Comparison of ENCODE assay signal across 1 cellular context in the genomic region with DNA sequence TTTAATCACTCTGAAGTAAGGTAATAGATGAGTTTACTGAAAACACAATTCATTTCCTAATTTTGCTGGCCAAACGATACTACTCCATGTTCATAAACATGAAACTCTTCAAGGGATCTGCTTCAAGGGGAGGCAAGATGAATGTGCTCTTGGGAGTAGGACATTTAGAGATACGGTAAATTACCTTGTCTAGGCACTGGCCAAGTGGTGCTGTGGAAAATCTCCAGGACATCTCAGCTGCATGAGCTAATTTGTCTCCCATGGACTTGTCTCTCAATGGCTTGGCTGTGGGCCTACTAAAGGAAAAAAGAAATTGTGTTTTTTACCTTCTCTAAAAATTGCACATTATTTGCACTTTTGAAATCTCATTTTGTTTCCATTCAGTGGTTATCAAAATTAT.
TF ChIP-seq lines count a peak whose summit lies in the region.

No MANE protein-coding gene starts in this region.

TF ChIP-seq in IMR-90, 13 proteins besides CTCF, POLR2A, EP300 and RAD21:
- TF ChIP-seq BHLHE40 (IDR thresholded peaks at IDR 0.05; ENCODE audit: low read depth, low read length) (no peak), RFX5 (IDR thresholded peaks at IDR 0.05; ENCODE audit: low read depth, low read length) (no peak), FOS (IDR thresholded peaks at IDR 0.05; ENCODE audit: low read depth, low read length) (no peak), MAZ (IDR thresholded peaks at IDR 0.05; ENCODE audit: borderline replicate concordance, low read depth, low read length) (no peak), CEBPB (IDR thresholded peaks at IDR 0.05; ENCODE audit: low read depth, low read length) (no peak), CHD1 (IDR thresholded peaks at IDR 0.05; ENCODE audit: low read depth, low read length) (no peak), NFE2L2 (IDR thresholded peaks at IDR 0.05; ENCODE audit: low read depth, low read length) (no peak), SMC3 (IDR thresholded peaks at IDR 0.05; ENCODE audit: low read depth, low read length) (no peak), MAFK (IDR thresholded peaks at IDR 0.05; ENCODE audit: low read depth, low read length) (no peak), MXI1 (IDR thresholded peaks at IDR 0.05; ENCODE audit: borderline replicate concordance, low read depth, low read length) (no peak), RCOR1 (IDR thresholded peaks at IDR 0.05; ENCODE audit: insufficient replicate concordance, low read length) (no peak)
- TF ChIP-seq, protein P1, sequence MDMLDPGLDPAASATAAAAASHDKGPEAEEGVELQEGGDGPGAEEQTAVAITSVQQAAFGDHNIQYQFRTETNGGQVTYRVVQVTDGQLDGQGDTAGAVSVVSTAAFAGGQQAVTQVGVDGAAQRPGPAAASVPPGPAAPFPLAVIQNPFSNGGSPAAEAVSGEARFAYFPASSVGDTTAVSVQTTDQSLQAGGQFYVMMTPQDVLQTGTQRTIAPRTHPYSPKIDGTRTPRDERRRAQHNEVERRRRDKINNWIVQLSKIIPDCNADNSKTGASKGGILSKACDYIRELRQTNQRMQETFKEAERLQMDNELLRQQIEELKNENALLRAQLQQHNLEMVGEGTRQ (IDR thresholded peaks at IDR 0.05; ENCODE audit: low read depth, low read length) = no peak
- TF ChIP-seq, protein P2, sequence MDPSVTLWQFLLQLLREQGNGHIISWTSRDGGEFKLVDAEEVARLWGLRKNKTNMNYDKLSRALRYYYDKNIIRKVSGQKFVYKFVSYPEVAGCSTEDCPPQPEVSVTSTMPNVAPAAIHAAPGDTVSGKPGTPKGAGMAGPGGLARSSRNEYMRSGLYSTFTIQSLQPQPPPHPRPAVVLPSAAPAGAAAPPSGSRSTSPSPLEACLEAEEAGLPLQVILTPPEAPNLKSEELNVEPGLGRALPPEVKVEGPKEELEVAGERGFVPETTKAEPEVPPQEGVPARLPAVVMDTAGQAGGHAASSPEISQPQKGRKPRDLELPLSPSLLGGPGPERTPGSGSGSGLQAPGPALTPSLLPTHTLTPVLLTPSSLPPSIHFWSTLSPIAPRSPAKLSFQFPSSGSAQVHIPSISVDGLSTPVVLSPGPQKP (IDR thresholded peaks at IDR 0.05; ENCODE audit: borderline replicate concordance, low read depth, low read length) = no peak
